Comparison of ENCODE assay signal across 9 cellular contexts in genomic region chr15:31223478-31224350, GRCh38.
DNase-seq lines count a peak whose midpoint lies in the region; ATAC-seq, FAIRE-seq and TF ChIP-seq lines count a peak whose summit lies in the region.
"Had no signal": no experiment of that assay in that cellular context is flagged by ENCODE, and none has a peak within 500 bp of the region (broad histone marks: within the 10 kb centered on the region; RNA-seq: fewer than 3 reads in every experiment).

No MANE protein-coding gene starts in this region.

- TF ChIP-seq POLR2A in tibial nerve (IDR thresholded peaks at IDR 0.05) = no peak

- H3K4me3 ChIP-seq in coronary artery (peak overlapping the region; percentile 44), tibial nerve (peak overlapping the region in 3 of 4 donors; percentile 9 to 26 (median 24))

- H3K27ac Mint-ChIP-seq in activated naive CD4-positive, alpha-beta T cell treated with anti-CD3 and anti-CD28 coated beads, Interleukin-2, amount 50 U/mL, for 24 hours = no peak overlapping the region
- H3K27ac Mint-ChIP-seq in activated naive CD4-positive, alpha-beta T cell treated with anti-CD3 and anti-CD28 coated beads, Interleukin-2, amount 50 U/mL, for 72 hours = no peak overlapping the region
- H3K27ac Mint-ChIP-seq in memory B cell = peak overlapping the region; percentile 75

- H3K36me3 ChIP-seq in tibial nerve = no peaks in the 10 kb centered on the region

- no peaks in the 10 kb centered on the region for H3K9me3 Mint-ChIP-seq in activated naive CD4-positive, alpha-beta T cell treated with anti-CD3 and anti-CD28 coated beads, Interleukin-2, amount 50 U/mL, for 24 hours
- peaks cover 0 to 6% of the 10 kb centered on the region in 2 donors for H3K9me3 Mint-ChIP-seq in activated naive CD4-positive, alpha-beta T cell treated with anti-CD3 and anti-CD28 coated beads, Interleukin-2, amount 50 U/mL, for 72 hours
- no peaks in the 10 kb centered on the region for H3K9me3 Mint-ChIP-seq in memory B cell

- no peak for FAIRE-seq in RCC 7860 (lab: Jason Lieb, UNC)

- WGBS in tibial nerve, 2 donors = 24 to 50% methylated on average over 40 to 42 of the region's 42 CpGs

- no peak for DNase-seq in activated naive CD4-positive, alpha-beta T cell treated with anti-CD3 and anti-CD28 coated beads, Interleukin-2, amount 50 U/mL, for 72 hours (ENCODE audit: low spot score in 2 of 2)
- DNase-seq in coronary artery (ENCODE audit: low spot score) (no peak), memory B cell (ENCODE audit: low spot score in 2 of 2) (no peak), tibial nerve (ENCODE audit: low spot score in 2 of 2) (no peak), RCC 7860 (ENCODE audit: low spot score) (no peak), ecto neural progenitor cell (ENCODE audit: low spot score) (no peak)
- DNase-seq: activated CD8-positive, alpha-beta memory T cell treated with anti-CD3 and anti-CD28 coated beads, Interleukin-2, amount 50 U/mL, for 4 hours had no signal

- no peaks in the 10 kb centered on the region for H3K36me3 Mint-ChIP-seq in activated naive CD4-positive, alpha-beta T cell treated with anti-CD3 and anti-CD28 coated beads, Interleukin-2, amount 50 U/mL, for 24 hours
- H3K36me3 Mint-ChIP-seq in activated naive CD4-positive, alpha-beta T cell treated with anti-CD3 and anti-CD28 coated beads, Interleukin-2, amount 50 U/mL, for 72 hours = no peaks in the 10 kb centered on the region
- H3K36me3 Mint-ChIP-seq in memory B cell = peaks cover 16% of the 10 kb centered on the region

- H3K4me3 Mint-ChIP-seq in activated naive CD4-positive, alpha-beta T cell treated with anti-CD3 and anti-CD28 coated beads, Interleukin-2, amount 50 U/mL, for 24 hours = peak overlapping the region; percentile 23
- H3K4me3 Mint-ChIP-seq in memory B cell = peak overlapping the region; percentile 39

- no peaks in the 10 kb centered on the region for H3K27me3 ChIP-seq in tibial nerve

- H3K27ac ChIP-seq in coronary artery (peak overlapping the region in 1 of 2 donors; percentile 49), tibial nerve (peak overlapping the region in 2 of 4 donors; percentile 68 to 79)

- no peak for TF ChIP-seq EP300 in tibial nerve (IDR thresholded peaks at IDR 0.05)

- peaks cover 0 to 36% (median 21%) of the 10 kb centered on the region in 4 donors for H3K4me1 ChIP-seq in tibial nerve

- H3K9me3 ChIP-seq in tibial nerve = no peaks in the 10 kb centered on the region

- ATAC-seq in activated naive CD4-positive, alpha-beta T cell treated with anti-CD3 and anti-CD28 coated beads, Interleukin-2, amount 50 U/mL, for 72 hours = no peak
- ATAC-seq in memory B cell (ENCODE audit: low read depth) (no peak), HG03469 (IDR thresholded peaks at IDR 0.05; ENCODE audit: unreplicated experiment) (no peak)

- H3K27me3 Mint-ChIP-seq in activated naive CD4-positive, alpha-beta T cell treated with anti-CD3 and anti-CD28 coated beads, Interleukin-2, amount 50 U/mL, for 24 hours = no peaks in the 10 kb centered on the region
- no peaks in the 10 kb centered on the region for H3K27me3 Mint-ChIP-seq in memory B cell

- TF ChIP-seq CTCF in coronary artery (IDR thresholded peaks at IDR 0.05) (no peak), tibial nerve (IDR thresholded peaks at IDR 0.05) (no peak)

- H3K4me1 Mint-ChIP-seq in activated naive CD4-positive, alpha-beta T cell treated with anti-CD3 and anti-CD28 coated beads, Interleukin-2, amount 50 U/mL, for 24 hours = peaks cover 34% of the 10 kb centered on the region
- peaks cover 45% of the 10 kb centered on the region for H3K4me1 Mint-ChIP-seq in memory B cell
